ENCODE assay signal across 8 cellular contexts in genomic region chr3:185253645-185254410, GRCh38. TPM values are rescaled to one million over a fixed set of nuclear protein-coding genes. Genes with fewer than 3 reads are reported as not detected.
DNase-seq lines count a peak whose midpoint lies in the region; ATAC-seq and TF ChIP-seq lines count a peak whose summit lies in the region.

EHHADH (minus strand) TSS chr3:185254049; CDS start chr3:185254022, 27 bp downstream.

- WGBS in lower leg skin, 2 donors: 2% methylated on average over 53 of the region's 53 CpGs

- peak; percentile 92 for ATAC-seq in HG02571 (IDR thresholded peaks at IDR 0.05; ENCODE audit: unreplicated experiment)

- TF ChIP-seq POLR2A in lower leg skin (IDR thresholded peaks at IDR 0.05): no peak

- H3K4me3 ChIP-seq in dorsolateral prefrontal cortex (peak within 1 kb of the TSS; percentile 23 to 76 (median 59)), lower leg skin (ENCODE audit: low read depth, poor library complexity, severe bottlenecking) (peak within 1 kb of the TSS; percentile 41)

- DNase-seq in EL: peak; percentile 76
- peak; percentile 79 for DNase-seq in NCI-H2227 (lab: John Stamatoyannopoulos, UW; ENCODE audit: unreplicated experiment)
- DNase-seq in activated CD4-positive, alpha-beta T cell treated with anti-CD3 and anti-CD28 coated beads, Interleukin-2, amount 50 U/mL, for 1 hour: peak; percentile 33
- peak in 6 of 10 donors; percentile 10 to 53 (median 32) for DNase-seq in dorsolateral prefrontal cortex
- DNase-seq in lower leg skin (ENCODE audit: low spot score in 2 of 2): peak; percentile 55 to 92
- DNase-seq in stimulated activated CD4-positive, alpha-beta T cell treated with anti-CD3 and anti-CD28 coated beads, Interleukin-4, amount 100 ng/mL, for 48 hours (ENCODE audit: low read depth in 2 of 2): peak; percentile 32 to 41
- no peak for DNase-seq in amniotic stem cell (lab: John Stamatoyannopoulos, UW)

- intact Hi-C loops in dorsolateral prefrontal cortex (cut with DNase I): no loop called here
- intact Hi-C loops in lower leg skin (cut with DNase I; ENCODE audit: low total_unique reads): no loop called here

- TF ChIP-seq CTCF in dorsolateral prefrontal cortex (IDR thresholded peaks at IDR 0.05 in 54 of 56, conservative IDR thresholded peaks at IDR 0.05 in 2 of 56; ENCODE audit: low read depth in 1 of 56, partially characterized antibody in 56 of 56) (peak in 1 of 56 donors; percentile 15), lower leg skin (IDR thresholded peaks at IDR 0.05) (no peak)

- peak within 1 kb of the TSS in 7 of 59 donors; percentile 11 to 52 (median 33) for H3K27ac ChIP-seq in dorsolateral prefrontal cortex

- H3K27me3 ChIP-seq in dorsolateral prefrontal cortex: peaks cover 0 to 7% (median 0%) of the 10 kb centered on the region in 45 donors

RNA-seq across cellular contexts. Expression of gene EHHADH, which starts in this region (rescaled TPM):
- 10 to 100 TPM in 2 of 120 experiments, 1 to 10 TPM in 118; 2.9 to 12.2 (median 5.9) TPM for total RNA-seq in dorsolateral prefrontal cortex
- 10 to 100 TPM in 2 of 4 donors, 1 to 10 TPM in 2; 4.4 to 21.2 (median 7.6) TPM for total RNA-seq in lower leg skin
